Comparison of ENCODE assay signal across 8 cellular contexts in genomic region chr3:45055411-45056143, GRCh38. TPM values are rescaled to one million over a fixed set of nuclear protein-coding genes. Genes with fewer than 3 reads are reported as not detected.
A peak's percentile ranks its signal among the peaks of the same experiment; 100 is the strongest.
DNase-seq lines count a peak whose midpoint lies in the region; ATAC-seq and TF ChIP-seq lines count a peak whose summit lies in the region.

No MANE protein-coding gene starts in this region.

- H3K27ac ChIP-seq in naive thymus-derived CD4-positive, alpha-beta T cell (ENCODE audit: low read depth, low read length), result no peak overlapping the region
- H3K27ac ChIP-seq in body of pancreas, result peak overlapping the region in 1 of 4 donors; percentile 5

- no peak overlapping the region for H3K4me3 ChIP-seq in naive thymus-derived CD4-positive, alpha-beta T cell (ENCODE audit: low read length)
- H3K4me3 ChIP-seq in body of pancreas, result no peak overlapping the region

- POLR2A ChIA-PET in naive thymus-derived CD4-positive, alpha-beta T cell (lab: Charles Lee), result interaction anchor here (0.6 to 0.9 kb wide), 2 partner anchors 20 to 1784 kb away, joined by 3 read pairs; no protein-coding TSS in a partner anchor

- no peaks in the 10 kb centered on the region for H3K9me3 ChIP-seq in naive thymus-derived CD4-positive, alpha-beta T cell (ENCODE audit: control insufficient read depth in 2 of 3, low read length in 3 of 3)
- no peaks in the 10 kb centered on the region for H3K9me3 ChIP-seq in body of pancreas

- CTCF ChIA-PET in naive thymus-derived CD4-positive, alpha-beta T cell (lab: Charles Lee), result interaction anchor here (0.8 to 2.3 kb wide), 4 partner anchors 10 to 155 kb away, joined by 3 to 19 read pairs (median 8); no protein-coding TSS in a partner anchor

- no peak overlapping the region for H3K4me3 Mint-ChIP-seq in naive thymus-derived CD4-positive, alpha-beta T cell

- peaks cover 0 to 9% (median 0%) of the 10 kb centered on the region in 5 donors for H3K27me3 Mint-ChIP-seq in naive thymus-derived CD4-positive, alpha-beta T cell

- H3K9me3 Mint-ChIP-seq in naive thymus-derived CD4-positive, alpha-beta T cell, result peaks cover 0 to 2% (median 0%) of the 10 kb centered on the region in 11 donors

- H3K36me3 ChIP-seq in naive thymus-derived CD4-positive, alpha-beta T cell (ENCODE audit: control insufficient read depth in 2 of 3, insufficient read depth in 3 of 3, low read length in 3 of 3), result no peaks in the 10 kb centered on the region
- no peaks in the 10 kb centered on the region for H3K36me3 ChIP-seq in body of pancreas (replicated peaks in 1 of 2; ENCODE audit: insufficient read depth in 1 of 2, low read depth in 2 of 2)

- no peak for TF ChIP-seq EP300 in Ishikawa (IDR thresholded peaks at IDR 0.05; ENCODE audit: borderline replicate concordance)

- no peaks in the 10 kb centered on the region for H3K4me1 ChIP-seq in naive thymus-derived CD4-positive, alpha-beta T cell (ENCODE audit: control insufficient read depth in 2 of 2, insufficient read depth in 2 of 2, low read length in 2 of 2)
- H3K4me1 ChIP-seq in body of pancreas, result no peaks in the 10 kb centered on the region

- no peak for TF ChIP-seq POLR2A in body of pancreas (IDR thresholded peaks at IDR 0.05)

- peaks cover 0 to 30% (median 0%) of the 10 kb centered on the region in 7 donors for H3K4me1 Mint-ChIP-seq in naive thymus-derived CD4-positive, alpha-beta T cell

- intact Hi-C loops in naive thymus-derived CD4-positive, alpha-beta T cell (cut with micrococcal nuclease), result loop anchor here in 1 of 2 donors (2.0 kb wide), 1 partner anchor 15 kb away; no protein-coding TSS in a partner anchor
- intact Hi-C loops in posterior cingulate gyrus (cut with DNase I), result no loop called here
- intact Hi-C loops in body of pancreas (cut with DNase I), result no loop called here

- H3K27ac Mint-ChIP-seq in naive thymus-derived CD4-positive, alpha-beta T cell, result no peak overlapping the region

- H3K36me3 Mint-ChIP-seq in naive thymus-derived CD4-positive, alpha-beta T cell, result peaks cover 0 to 1% (median 0%) of the 10 kb centered on the region in 5 donors

- DNase-seq in EH (ENCODE audit: low read depth), result peak; percentile 88
- peak; percentile 75 for DNase-seq in astrocyte of the hippocampus (ENCODE audit: low read depth, low spot score)
- DNase-seq in naive thymus-derived CD4-positive, alpha-beta T cell, result peak in 1 of 9 donors; percentile 20
- no peak for DNase-seq in NCI-H774 (lab: John Stamatoyannopoulos, UW)
- no peak for DNase-seq in posterior cingulate gyrus
- DNase-seq in body of pancreas, result no peak

- no peaks in the 10 kb centered on the region for H3K27me3 ChIP-seq in naive thymus-derived CD4-positive, alpha-beta T cell (ENCODE audit: control insufficient read depth in 2 of 2, insufficient read depth in 2 of 2, low read length in 2 of 2)
- no peaks in the 10 kb centered on the region for H3K27me3 ChIP-seq in body of pancreas

- TF ChIP-seq RAD21 in Ishikawa (IDR thresholded peaks at IDR 0.05; ENCODE audit: low read depth), result peak; percentile 36; the same call in 1 of the 2 replicates

- no peak for TF ChIP-seq CTCF in body of pancreas (IDR thresholded peaks at IDR 0.05)

- peak; percentile 38 for ATAC-seq in naive thymus-derived CD4-positive, alpha-beta T cell
- ATAC-seq in body of pancreas (no peak), esophagus mucosa (no peak)

- WGBS in body of pancreas, 2 donors, result 68 to 69% methylated on average over 7 of the region's 7 CpGs

TF ChIP-seq in Ishikawa, 13 proteins besides CTCF, POLR2A, EP300 and RAD21:
- TF ChIP-seq TAF1 (IDR thresholded peaks at IDR 0.05; ENCODE audit: low read depth) (no peak), MAX (IDR thresholded peaks at IDR 0.05) (no peak), TCF12 (IDR thresholded peaks at IDR 0.05; ENCODE audit: low read depth) (no peak), YY1 (IDR thresholded peaks at IDR 0.05; ENCODE audit: low read depth) (no peak), EGR1 (IDR thresholded peaks at IDR 0.05) (no peak), USF1 (IDR thresholded peaks at IDR 0.05) (no peak), NFIC (IDR thresholded peaks at IDR 0.05) (no peak), TEAD4 (IDR thresholded peaks at IDR 0.05) (no peak), FOXM1 (IDR thresholded peaks at IDR 0.05; ENCODE audit: borderline replicate concordance, low read depth) (no peak), CREB1 (IDR thresholded peaks at IDR 0.05; ENCODE audit: low read depth) (no peak), CEBPB (IDR thresholded peaks at IDR 0.05) (no peak), REST (IDR thresholded peaks at IDR 0.05; ENCODE audit: low read depth) (no peak), ZBTB7A (IDR thresholded peaks at IDR 0.05; ENCODE audit: low read depth) (no peak)

RNA-seq across cellular contexts. Expression of gene CLEC3B, which starts 29.5 kb away (rescaled TPM):
- 1 to 10 TPM in 2 of 5 experiments, under 1 TPM in 3; 0.45 to 1.8 (median 0.75) TPM for total RNA-seq in naive thymus-derived CD4-positive, alpha-beta T cell
- not detected for polyA plus RNA-seq in naive thymus-derived CD4-positive, alpha-beta T cell
- total RNA-seq in body of pancreas (10 to 100 TPM in 1 of 2 donors, 1 to 10 TPM in 1; 4.9 to 22.1 TPM), esophagus mucosa (3.1 TPM)

Comparison
In these comparisons a context has a peak if more than half of its experiments do, and no peak if none do; other contexts are left out.
1. DNase-seq: peak in EH (single experiment) and astrocyte of the hippocampus (single experiment); none in NCI-H774 (single experiment), posterior cingulate gyrus (0 of 10) and body of pancreas (0 of 4).